ENCODE assay signal across 8 cellular contexts in the genomic region with DNA sequence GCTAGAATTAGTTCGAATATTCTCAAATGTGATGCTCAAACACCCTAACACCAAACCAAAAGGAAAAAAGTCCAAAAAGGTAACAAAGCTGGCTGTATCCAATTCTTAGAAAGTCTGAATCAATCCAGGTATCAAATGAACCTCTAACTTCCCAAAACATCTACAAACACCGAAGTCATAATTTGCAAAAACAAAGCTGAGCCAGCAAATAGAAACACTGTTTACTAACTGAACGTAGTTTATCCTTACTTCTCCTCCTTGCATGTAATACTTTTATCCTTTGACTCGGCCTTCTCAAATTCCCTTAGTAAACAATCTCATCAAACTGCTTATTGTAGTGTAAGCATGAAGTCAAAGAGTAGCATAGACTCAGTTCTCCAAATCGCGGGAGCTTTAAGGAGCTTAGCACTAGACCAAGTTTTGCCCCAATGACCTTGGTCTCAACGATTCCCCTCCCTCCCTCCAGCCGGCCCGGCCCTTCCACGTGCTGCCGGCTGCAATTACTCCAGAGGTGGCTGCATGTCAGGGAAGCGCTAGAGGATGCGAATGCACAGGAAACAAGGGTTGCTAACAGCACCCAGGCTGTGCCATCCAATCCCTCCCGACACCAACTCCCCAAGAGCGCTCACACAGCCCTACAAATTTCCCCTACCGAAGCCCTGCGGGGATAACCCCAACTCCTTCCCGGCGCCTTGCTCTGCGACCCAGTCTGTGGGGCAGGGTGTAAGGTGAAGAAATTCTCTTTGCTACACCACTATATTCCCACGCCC. TPM values are rescaled to one million over a fixed set of nuclear protein-coding genes. Genes with fewer than 3 reads are reported as not detected.
DNase-seq lines count a peak whose midpoint lies in the region; ATAC-seq, FAIRE-seq and TF ChIP-seq lines count a peak whose summit lies in the region.

No MANE protein-coding gene starts in this region.

- no peaks in the 10 kb centered on the region for H3K9me3 Mint-ChIP-seq in CD8-positive, alpha-beta memory T cell

- peak overlapping the region; percentile 88 for H3K4me3 ChIP-seq in CD8-positive, alpha-beta memory T cell (ENCODE audit: low read length)
- H3K4me3 ChIP-seq in OCI-LY3 (ENCODE audit: low read length): peak overlapping the region; percentile 91
- peak overlapping the region; percentile 89 to 98 (median 96) for H3K4me3 ChIP-seq in adrenal gland
- H3K4me3 ChIP-seq in iPS DF 6.9 (ENCODE audit: low read length): peak overlapping the region; percentile 89
- H3K4me3 ChIP-seq in skeletal muscle cell (ENCODE audit: low read depth, low read length): peak overlapping the region; percentile 88

- peak overlapping the region; percentile 92 to 97 (median 94) for H3K4me3 Mint-ChIP-seq in CD8-positive, alpha-beta memory T cell

- H3K4me1 ChIP-seq in CD8-positive, alpha-beta memory T cell (ENCODE audit: insufficient read depth, low read length): peaks cover 18% of the 10 kb centered on the region
- peaks cover 19% of the 10 kb centered on the region for H3K4me1 ChIP-seq in OCI-LY3 (ENCODE audit: low read length)
- H3K4me1 ChIP-seq in adrenal gland (replicated peaks in 1 of 2): peaks cover 0 to 15% of the 10 kb centered on the region in 2 donors
- H3K4me1 ChIP-seq in iPS DF 6.9 (ENCODE audit: control insufficient read depth, insufficient read depth, low read length): no peaks in the 10 kb centered on the region

- intact Hi-C loops in adrenal gland (cut with DNase I): no loop called here

- H3K27me3 Mint-ChIP-seq in CD8-positive, alpha-beta memory T cell: peaks cover 0 to 2% of the 10 kb centered on the region in 2 donors

- WGBS in adrenal gland, 4 donors: 3 to 4% (median 4%) methylated on average over 11 to 21 of the region's 21 CpGs
- WGBS in iPS DF 6.9 (ENCODE audit: insufficient coverage, insufficient read length): no CpG with 5 or more reads among the region's 21 CpGs

- POLR2A ChIA-PET in CD8-positive, alpha-beta memory T cell (lab: Charles Lee): interaction anchor here (0.9 to 2.5 kb wide), 4 partner anchors 10 to 426 kb away, joined by 3 to 16 read pairs (median 4); partner anchors contain the start of gene EEF1AKMT1

- peaks cover 34 to 54% (median 40%) of the 10 kb centered on the region in 3 donors for H3K4me1 Mint-ChIP-seq in CD8-positive, alpha-beta memory T cell

- H3K27ac Mint-ChIP-seq in CD8-positive, alpha-beta memory T cell: peak overlapping the region; percentile 82 to 98 (median 94)

- CTCF ChIA-PET in CD8-positive, alpha-beta memory T cell (lab: Charles Lee): interaction anchor here (1.3 to 1.5 kb wide), 3 partner anchors 10 to 198 kb away, joined by 3 read pairs; partner anchors contain the start of gene IL17D

- peak overlapping the region; percentile 84 for H3K27ac ChIP-seq in CD8-positive, alpha-beta memory T cell (ENCODE audit: low read depth, low read length)
- peak overlapping the region; percentile 51 for H3K27ac ChIP-seq in OCI-LY3 (ENCODE audit: low read length)
- peak overlapping the region; percentile 42 to 97 (median 94) for H3K27ac ChIP-seq in adrenal gland
- H3K27ac ChIP-seq in iPS DF 6.9 (ENCODE audit: low read length): no peak overlapping the region

- no peaks in the 10 kb centered on the region for H3K27me3 ChIP-seq in CD8-positive, alpha-beta memory T cell (ENCODE audit: insufficient read depth, low read length, poor library complexity, severe bottlenecking)
- H3K27me3 ChIP-seq in OCI-LY3 (ENCODE audit: low read depth, low read length) (no peaks in the 10 kb centered on the region), adrenal gland (no peaks in the 10 kb centered on the region), iPS DF 6.9 (ENCODE audit: control insufficient read depth, insufficient read depth, low read length) (no peaks in the 10 kb centered on the region)

- peak; percentile 34 for ATAC-seq in HG03342 (IDR thresholded peaks at IDR 0.05; ENCODE audit: unreplicated experiment)

- H2AFZ ChIP-seq in OCI-LY3 (ENCODE audit: low read depth, low read length): peak overlapping the region; percentile 74

- no peak for TF ChIP-seq POLR2A in adrenal gland (IDR thresholded peaks at IDR 0.05)

- no peaks in the 10 kb centered on the region for H3K9me3 ChIP-seq in CD8-positive, alpha-beta memory T cell (ENCODE audit: low read length)
- H3K9me3 ChIP-seq in OCI-LY3 (ENCODE audit: insufficient read depth, low read length): no peaks in the 10 kb centered on the region
- H3K9me3 ChIP-seq in adrenal gland (replicated peaks in 1 of 3): no peaks in the 10 kb centered on the region
- no peaks in the 10 kb centered on the region for H3K9me3 ChIP-seq in iPS DF 6.9 (ENCODE audit: control insufficient read depth, insufficient read depth, low read length)

- DNase-seq in CD8-positive, alpha-beta memory T cell: peak in 1 of 5 donors; percentile 2
- DNase-seq in GM19239 (ENCODE audit: insufficient read length, low spot score) (peak; percentile 24), adrenal gland (peak; percentile 43 to 65 (median 56)), iPS DF 6.9 (ENCODE audit: low read depth, low spot score) (no peak), skeletal muscle cell (ENCODE audit: low read depth) (no peak), hippocampal formation (lab: John Stamatoyannopoulos, UW) (no peak)

- H3K36me3 Mint-ChIP-seq in CD8-positive, alpha-beta memory T cell: peaks cover 0 to 24% (median 0%) of the 10 kb centered on the region in 3 donors

- peak overlapping the region; percentile 90 for H3K9ac ChIP-seq in OCI-LY3 (ENCODE audit: low read length)

- peak overlapping the region; percentile 93 for H3K4me2 ChIP-seq in OCI-LY3 (ENCODE audit: low read length)

- no peaks in the 10 kb centered on the region for H3K36me3 ChIP-seq in CD8-positive, alpha-beta memory T cell (ENCODE audit: insufficient read depth, low read length)
- peaks cover 15% of the 10 kb centered on the region for H3K36me3 ChIP-seq in OCI-LY3 (replicated peaks; ENCODE audit: low read depth, low read length)
- H3K36me3 ChIP-seq in adrenal gland (replicated peaks in 1 of 2): peaks cover 0 to 7% of the 10 kb centered on the region in 2 donors
- H3K36me3 ChIP-seq in iPS DF 6.9 (ENCODE audit: control insufficient read depth, insufficient read depth, low read length): no peaks in the 10 kb centered on the region

- peaks cover 61% of the 10 kb centered on the region for H3K79me2 ChIP-seq in OCI-LY3 (ENCODE audit: low read length)

- no peak for FAIRE-seq in GM19239 (lab: Jason Lieb, UNC)

- TF ChIP-seq CTCF in OCI-LY3 (IDR thresholded peaks at IDR 0.05; ENCODE audit: low read depth, low read length) (no peak), adrenal gland (IDR thresholded peaks at IDR 0.05) (no peak)

- peaks cover 6% of the 10 kb centered on the region; the same call in 1 of the 2 replicates for H4K20me1 ChIP-seq in OCI-LY3 (ENCODE audit: insufficient read depth, low read length)

RNA-seq across cellular contexts. Expression of gene XPO4, which starts 0.7 kb away (rescaled TPM):
- total RNA-seq in CD8-positive, alpha-beta memory T cell: 10 to 100 TPM; 30.3 to 30.4 TPM
- 6.9 TPM for polyA plus RNA-seq in CD8-positive, alpha-beta memory T cell
- 10 to 100 TPM in 6 of 8 donors, 1 to 10 TPM in 2; 8.0 to 20.3 (median 13.0) TPM for total RNA-seq in adrenal gland
- 10 to 100 TPM in 1 of 3 donors, 1 to 10 TPM in 2; 1.9 to 10.5 (median 2.4) TPM for polyA plus RNA-seq in adrenal gland

Comparison
In these comparisons a context has a peak if more than half of its experiments do, and no peak if none do; other contexts are left out.
1. DNase-seq: peak in GM19239 (single experiment) and adrenal gland (7 of 7); none in iPS DF 6.9 (single experiment), skeletal muscle cell (single experiment) and hippocampal formation (0 of 2).
2. Peak in every context shown above with its lines, with median percentiles within 50 percentile points of each other: H3K4me3 ChIP-seq.